ENCODE assay signal across 12 cellular contexts in the genomic region with DNA sequence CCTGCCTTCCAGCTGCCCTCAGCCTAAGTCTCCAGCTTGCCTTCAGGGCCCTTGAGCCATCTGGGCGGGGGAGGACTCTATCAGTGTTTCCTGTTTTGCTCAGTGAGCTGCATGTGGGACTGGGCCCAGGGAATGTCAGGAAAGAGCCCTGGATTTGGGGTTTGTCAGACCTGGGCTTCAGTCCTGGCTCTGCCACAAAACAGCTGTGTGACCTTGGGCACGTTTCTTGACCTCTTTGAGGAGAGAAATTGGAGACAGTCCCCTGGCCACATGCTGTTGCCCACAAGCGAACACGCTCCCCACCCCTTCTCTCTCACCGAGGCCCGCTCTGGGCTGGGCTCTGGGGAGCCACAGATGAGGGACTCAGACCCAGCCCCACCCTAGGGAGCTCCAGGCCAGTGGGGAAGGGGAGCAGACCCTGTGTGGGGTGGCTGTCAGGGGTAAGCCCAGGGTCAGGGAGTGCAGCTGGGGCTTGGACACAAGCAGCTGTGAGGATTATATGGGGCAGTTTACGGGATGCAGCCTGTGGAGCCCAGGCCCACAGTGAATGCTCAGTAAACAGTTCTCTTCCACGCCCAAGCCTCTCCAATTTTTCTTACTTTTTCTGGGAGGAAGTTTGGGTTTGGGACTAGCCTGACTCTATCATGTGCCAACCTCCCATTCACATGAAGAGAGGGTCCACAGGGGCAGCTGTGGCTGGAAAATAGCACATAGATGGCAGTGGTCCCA. TPM values are rescaled to one million over a fixed set of nuclear protein-coding genes. Genes with fewer than 3 reads are reported as not detected.
DNase-seq lines count a peak whose midpoint lies in the region; ATAC-seq and TF ChIP-seq lines count a peak whose summit lies in the region.
"Had no signal": no experiment of that assay in that cellular context is flagged by ENCODE, and none has a peak within 500 bp of the region (broad histone marks: within the 10 kb centered on the region; RNA-seq: fewer than 3 reads in every experiment).

No MANE protein-coding gene starts in this region.

- peak overlapping the region in 1 of 2 donors; percentile 31 for H3K9ac ChIP-seq in colonic mucosa (ENCODE audit: low read depth in 2 of 2, low read length in 2 of 2)

- DNase-seq in NCI-H82 (lab: John Stamatoyannopoulos, UW) (peak; percentile 68), NCI-H82 treated with DMSO at 0.1 percent for 48 hours (lab: John Stamatoyannopoulos, UW; ENCODE audit: unreplicated experiment) (no peak), colonic mucosa (no peak), left kidney (ENCODE audit: low read depth, low spot score) (peak; percentile 50), vagina (ENCODE audit: extremely low spot score in 2 of 2) (no peak), LoVo (ENCODE audit: low spot score) (no peak)
- DNase-seq: NCI-H1417 treated with DMSO at 0.1 percent for 48 hours had no signal

- H3K9me3 ChIP-seq in colonic mucosa (no peaks in the 10 kb centered on the region), vagina (no peaks in the 10 kb centered on the region)
- H3K9me3 ChIP-seq: SJSA1 had no signal

- H3K4me1 ChIP-seq in colonic mucosa (peaks cover 3% of the 10 kb centered on the region), vagina (peaks cover 21% of the 10 kb centered on the region)

- no peaks in the 10 kb centered on the region for H3K27me3 ChIP-seq in colonic mucosa
- H3K27me3 ChIP-seq in vagina, result no peaks in the 10 kb centered on the region
- H3K27me3 ChIP-seq: SJSA1 had no signal

- H3K36me3 ChIP-seq in colonic mucosa (no peaks in the 10 kb centered on the region), vagina (no peaks in the 10 kb centered on the region)
- H3K36me3 ChIP-seq: SJSA1 had no signal

- intact Hi-C loops in colonic mucosa (cut with DNase I) (no loop called here), vagina (cut with DNase I) (no loop called here)

- TF ChIP-seq CTCF in colonic mucosa (IDR thresholded peaks at IDR 0.05) (no peak), vagina (IDR thresholded peaks at IDR 0.05) (no peak)

- H3K27ac ChIP-seq in colonic mucosa, result peak overlapping the region; percentile 43
- peak overlapping the region; percentile 60 for H3K27ac ChIP-seq in vagina
- H3K27ac ChIP-seq: SJSA1 had no signal

- ATAC-seq in HG03025 (IDR thresholded peaks at IDR 0.05; ENCODE audit: low FRiP score, unreplicated experiment) (no peak), GM21423 (IDR thresholded peaks at IDR 0.05; ENCODE audit: unreplicated experiment) (no peak)

- no peak for TF ChIP-seq POLR2A in vagina (IDR thresholded peaks at IDR 0.05)

- H3K4me3 ChIP-seq in colonic mucosa (no peak overlapping the region), vagina (no peak overlapping the region)
- H3K4me3 ChIP-seq: SJSA1 had no signal

RNA-seq across cellular contexts. Expression of a gene that starts 12.3 kb away (rescaled TPM):
- total RNA-seq in colonic mucosa (1 to 10 TPM; 3.8 to 4.1 TPM), vagina (9.1 TPM)
- total RNA-seq: A673, SJSA1 had no signal

RNA-seq across cellular contexts. Expression of a gene that starts 37.8 kb away (rescaled TPM):
- total RNA-seq in colonic mucosa (10 to 100 TPM in 1 of 2 donors, 1 to 10 TPM in 1; 7.5 to 16.8 TPM), vagina (not detected)
- total RNA-seq: A673, bronchial epithelial cell, SJSA1 had no signal

Comparison
In these comparisons a context has a peak if more than half of its experiments do, and no peak if none do; other contexts are left out.
1. DNase-seq: peak in NCI-H82 (single experiment) and left kidney (single experiment); none in NCI-H82 treated with DMSO at 0.1 percent for 48 hours (single experiment), colonic mucosa (single experiment), vagina (0 of 2) and LoVo (single experiment).